In the genomic region with DNA sequence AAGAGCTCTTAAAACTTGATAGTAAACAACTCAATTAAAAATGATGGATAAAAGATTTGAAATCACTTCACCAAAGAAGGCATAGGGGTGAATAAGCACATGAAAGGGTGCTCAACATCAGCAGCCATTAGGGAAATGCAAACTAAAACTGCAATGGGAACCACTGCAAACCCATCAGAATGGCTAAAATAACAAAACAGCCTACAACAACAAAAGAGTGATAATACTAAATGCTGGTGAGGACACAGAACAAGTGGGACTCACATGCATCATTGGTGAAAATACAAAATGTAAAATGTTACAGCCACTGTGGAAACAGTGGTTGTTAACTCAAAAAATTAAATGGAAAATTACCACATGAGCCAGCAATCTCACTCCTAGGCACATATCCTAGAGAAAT, we compare ENCODE assay signal across 39 cellular contexts.
"Had no signal": no experiment of that assay in that cellular context is flagged by ENCODE, and none has a peak within 500 bp of the region (broad histone marks: within the 10 kb centered on the region; RNA-seq: fewer than 3 reads in every experiment).

No MANE protein-coding gene starts in this region.

- DNase-seq: activated effector memory CD4-positive, alpha-beta T cell treated with anti-CD3 and anti-CD28 coated beads, Interleukin-2, amount 50 U/mL, for 16 hours; activated effector memory CD4-positive, alpha-beta T cell treated with Interleukin-2 at 50 U/mL for 16 hours; activated gamma-delta T cell; activated gamma-delta T cell treated with Interleukin-2 at 50 U/mL for 16 hours; activated naive CD4-positive, alpha-beta T cell; activated naive CD4-positive, alpha-beta T cell treated with anti-CD3 and anti-CD28 coated beads for 36 hours; activated naive CD4-positive, alpha-beta T cell treated with anti-CD3 and anti-CD28 coated beads, Interleukin-2, amount 10 ng/mL, durations not matched to agents 7 days and 5 days; activated naive CD4-positive, alpha-beta T cell treated with anti-CD3 and anti-CD28 coated beads, Interleukin-2, amount 50 U/mL, for 16 hours; activated naive CD4-positive, alpha-beta T cell treated with Interleukin-2 at 50 U/mL for 16 hours; activated naive CD8-positive, alpha-beta T cell treated with anti-CD3 and anti-CD28 coated beads for 36 hours; activated naive CD8-positive, alpha-beta T cell treated with anti-CD3 and anti-CD28 coated beads, Interleukin-2, amount 10 ng/mL, durations not matched to agents 7 days and 5 days; activated naive CD8-positive, alpha-beta T cell treated with anti-CD3 and anti-CD28 coated beads, Interleukin-2, amount 50 U/mL, for 24 hours; activated T-cell treated with anti-CD3 and anti-CD28 coated beads, Interleukin-2, amount 50 U/mL, for 4 hours; activated T-cell treated with anti-CD3 and anti-CD28 coated beads, Interleukin-2, amount 50 U/mL, for 48 hours; activated T-cell treated with anti-CD3 and anti-CD28 coated beads, Interleukin-2, amount 50 U/mL, for 72 hours; adrenal gland; amniotic stem cell; amygdala; anterior cingulate cortex; aorta; body of pancreas; brain microvascular endothelial cell; caudate nucleus; central memory CD4-positive, alpha-beta T cell; cerebellar nuclear complex had no signal

- H3K27ac Mint-ChIP-seq: activated naive CD4-positive, alpha-beta T cell treated with anti-CD3 and anti-CD28 coated beads for 36 hours; activated naive CD4-positive, alpha-beta T cell treated with anti-CD3 and anti-CD28 coated beads, Interleukin-2, amount 10 ng/mL, durations not matched to agents 7 days and 5 days; activated naive CD4-positive, alpha-beta T cell treated with anti-CD3 and anti-CD28 coated beads, Interleukin-2, amount 50 U/mL, for 24 hours; activated naive CD4-positive, alpha-beta T cell treated with anti-CD3 and anti-CD28 coated beads, Interleukin-2, amount 50 U/mL, for 72 hours; activated naive CD8-positive, alpha-beta T cell; activated naive CD8-positive, alpha-beta T cell treated with anti-CD3 and anti-CD28 coated beads for 36 hours; activated naive CD8-positive, alpha-beta T cell treated with anti-CD3 and anti-CD28 coated beads, Interleukin-2, amount 10 ng/mL, durations not matched to agents 7 days and 5 days; activated naive CD8-positive, alpha-beta T cell treated with anti-CD3 and anti-CD28 coated beads, Interleukin-2, amount 50 U/mL, for 24 hours; activated T-cell treated with anti-CD3 and anti-CD28 coated beads, Interleukin-2, amount 50 U/mL, for 72 hours; activated T-helper 1 cell treated with anti-CD3 and anti-CD28 coated beads, Interleukin-12 subunit alpha, Interleukin-12 subunit beta, Interleukin-2, Interleukin-4 antibody, amounts not matched to agents 30 ng/mL and 10 ng/mL and 1 ng/mL, durations not matched to agents 14 hours and 24 hours and 36 hours; activated T-helper 17 cell treated with anti-CD3 and anti-CD28 coated beads, Interleukin-2, amount 50 U/mL, for 72 hours; activated T-helper 2 cell treated with anti-CD3 and anti-CD28 coated beads, Interferon-gamma antibody, Interleukin-2, Interleukin-4, amounts not matched to agents 10 μg/mL and 5 μg/mL and 100 μg/mL, durations not matched to agents 14 hours and 24 hours and 36 hours had no signal

- H3K4me3 Mint-ChIP-seq: activated naive CD4-positive, alpha-beta T cell treated with anti-CD3 and anti-CD28 coated beads for 36 hours; activated naive CD4-positive, alpha-beta T cell treated with anti-CD3 and anti-CD28 coated beads, Interleukin-2, amount 10 ng/mL, durations not matched to agents 7 days and 5 days; activated naive CD4-positive, alpha-beta T cell treated with anti-CD3 and anti-CD28 coated beads, Interleukin-2, amount 50 U/mL, for 24 hours; activated naive CD8-positive, alpha-beta T cell; activated naive CD8-positive, alpha-beta T cell treated with anti-CD3 and anti-CD28 coated beads for 36 hours; activated naive CD8-positive, alpha-beta T cell treated with anti-CD3 and anti-CD28 coated beads, Interleukin-2, amount 10 ng/mL, durations not matched to agents 7 days and 5 days; activated naive CD8-positive, alpha-beta T cell treated with anti-CD3 and anti-CD28 coated beads, Interleukin-2, amount 50 U/mL, for 24 hours; activated T-cell treated with anti-CD3 and anti-CD28 coated beads, Interleukin-2, amount 50 U/mL, for 4 hours; activated T-cell treated with anti-CD3 and anti-CD28 coated beads, Interleukin-2, amount 50 U/mL, for 72 hours; activated T-helper 1 cell treated with anti-CD3 and anti-CD28 coated beads, Interleukin-12 subunit alpha, Interleukin-12 subunit beta, Interleukin-2, Interleukin-4 antibody, amounts not matched to agents 30 ng/mL and 10 ng/mL and 1 ng/mL, durations not matched to agents 14 hours and 24 hours and 36 hours; activated T-helper 17 cell treated with anti-CD3 and anti-CD28 coated beads, Interleukin-2, amount 50 U/mL, for 72 hours; brain; central memory CD8-positive, alpha-beta T cell had no signal

- H3K27me3 Mint-ChIP-seq: activated naive CD4-positive, alpha-beta T cell treated with anti-CD3 and anti-CD28 coated beads, Interleukin-2, amount 50 U/mL, for 24 hours; activated naive CD8-positive, alpha-beta T cell treated with anti-CD3 and anti-CD28 coated beads for 36 hours; activated naive CD8-positive, alpha-beta T cell treated with anti-CD3 and anti-CD28 coated beads, Interleukin-2, amount 50 U/mL, for 24 hours; activated T-helper 17 cell treated with anti-CD3 and anti-CD28 coated beads, Interleukin-2, amount 50 U/mL, for 72 hours; brain; central memory CD8-positive, alpha-beta T cell had no signal

- H3K4me3 ChIP-seq: adrenal gland, ascending aorta, body of pancreas, breast epithelium, cardiac muscle cell had no signal

- H3K9me3 ChIP-seq: adrenal gland, ascending aorta, body of pancreas, breast epithelium had no signal

- FAIRE-seq: astrocyte, bronchial epithelial cell, colon had no signal

- H3K36me3 ChIP-seq: adrenal gland, brain microvascular endothelial cell, breast epithelium, cardiac muscle cell had no signal

- H3K36me3 Mint-ChIP-seq: activated naive CD4-positive, alpha-beta T cell treated with anti-CD3 and anti-CD28 coated beads, Interleukin-2, amount 10 ng/mL, durations not matched to agents 7 days and 5 days; activated naive CD4-positive, alpha-beta T cell treated with anti-CD3 and anti-CD28 coated beads, Interleukin-2, amount 50 U/mL, for 24 hours; activated naive CD4-positive, alpha-beta T cell treated with anti-CD3 and anti-CD28 coated beads, Interleukin-2, amount 50 U/mL, for 72 hours; activated naive CD8-positive, alpha-beta T cell; activated naive CD8-positive, alpha-beta T cell treated with anti-CD3 and anti-CD28 coated beads for 36 hours; activated naive CD8-positive, alpha-beta T cell treated with anti-CD3 and anti-CD28 coated beads, Interleukin-2, amount 10 ng/mL, durations not matched to agents 7 days and 5 days had no signal

- H3K4me1 Mint-ChIP-seq: activated T-helper 17 cell treated with anti-CD3 and anti-CD28 coated beads, Interleukin-2, amount 50 U/mL, for 72 hours had no signal

- H3K4me1 ChIP-seq: adrenal gland, ascending aorta, body of pancreas, breast epithelium had no signal

- H3K9me3 Mint-ChIP-seq: activated naive CD4-positive, alpha-beta T cell treated with anti-CD3 and anti-CD28 coated beads for 36 hours; activated naive CD4-positive, alpha-beta T cell treated with anti-CD3 and anti-CD28 coated beads, Interleukin-2, amount 10 ng/mL, durations not matched to agents 7 days and 5 days; activated naive CD4-positive, alpha-beta T cell treated with anti-CD3 and anti-CD28 coated beads, Interleukin-2, amount 50 U/mL, for 24 hours; activated naive CD4-positive, alpha-beta T cell treated with anti-CD3 and anti-CD28 coated beads, Interleukin-2, amount 50 U/mL, for 72 hours; activated naive CD8-positive, alpha-beta T cell treated with anti-CD3 and anti-CD28 coated beads for 36 hours; activated naive CD8-positive, alpha-beta T cell treated with anti-CD3 and anti-CD28 coated beads, Interleukin-2, amount 10 ng/mL, durations not matched to agents 7 days and 5 days; activated naive CD8-positive, alpha-beta T cell treated with anti-CD3 and anti-CD28 coated beads, Interleukin-2, amount 50 U/mL, for 24 hours; activated T-cell treated with anti-CD3 and anti-CD28 coated beads, Interleukin-2, amount 50 U/mL, for 4 hours; activated T-cell treated with anti-CD3 and anti-CD28 coated beads, Interleukin-2, amount 50 U/mL, for 72 hours; activated T-helper 1 cell treated with anti-CD3 and anti-CD28 coated beads, Interleukin-12 subunit alpha, Interleukin-12 subunit beta, Interleukin-2, Interleukin-4 antibody, amounts not matched to agents 30 ng/mL and 10 ng/mL and 1 ng/mL, durations not matched to agents 14 hours and 24 hours and 36 hours; activated T-helper 17 cell treated with anti-CD3 and anti-CD28 coated beads, Interleukin-2, amount 50 U/mL, for 72 hours; activated T-helper 2 cell treated with anti-CD3 and anti-CD28 coated beads, Interferon-gamma antibody, Interleukin-2, Interleukin-4, amounts not matched to agents 10 μg/mL and 5 μg/mL and 100 μg/mL, durations not matched to agents 14 hours and 24 hours and 36 hours; central memory CD8-positive, alpha-beta T cell had no signal

- H3K27me3 ChIP-seq: adrenal gland, ascending aorta, body of pancreas, brain microvascular endothelial cell, breast epithelium, cardiac muscle cell had no signal

- ATAC-seq: body of pancreas had no signal

- H3K27ac ChIP-seq: adrenal gland, ascending aorta, body of pancreas, brain microvascular endothelial cell, breast epithelium, cardiac muscle cell had no signal
